Comparison of ENCODE assay signal across 11 cellular contexts in the genomic region with DNA sequence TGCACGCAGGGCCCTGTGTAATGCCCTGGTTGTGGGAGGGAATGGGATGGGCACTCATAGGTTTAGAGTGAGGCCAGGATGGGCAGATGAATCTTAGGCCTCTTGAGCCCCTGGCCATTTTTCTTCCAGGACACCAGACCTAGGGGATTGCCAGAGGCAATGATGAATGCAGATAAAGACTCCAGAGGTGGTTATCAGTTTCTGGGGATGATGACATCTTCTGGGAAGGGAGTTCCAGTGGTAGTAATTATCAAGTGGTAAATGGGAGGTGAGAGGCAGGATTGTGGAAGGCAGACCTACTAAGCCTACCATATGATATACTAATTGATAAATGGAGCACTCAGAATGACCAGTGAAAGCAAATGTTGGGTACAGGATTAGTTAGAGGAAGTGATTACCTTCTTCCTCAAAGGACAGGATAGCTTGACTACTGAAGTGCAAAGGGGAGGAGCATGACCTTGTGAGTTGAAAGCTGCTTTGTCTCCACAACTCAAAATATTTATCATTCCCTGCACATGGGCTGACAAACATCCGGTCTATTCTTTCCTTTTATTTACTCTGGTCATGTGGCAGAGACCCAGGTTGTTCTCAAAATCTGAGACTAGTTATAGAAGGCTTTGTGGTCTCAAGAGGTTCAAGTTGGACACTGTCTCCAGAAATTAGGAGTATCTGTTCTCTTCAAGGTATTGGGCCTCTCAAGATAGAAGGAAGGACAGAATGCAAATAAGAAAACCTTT. TPM values are rescaled to one million over a fixed set of nuclear protein-coding genes. Genes with fewer than 3 reads are reported as not detected.
A peak's percentile ranks its signal among the peaks of the same experiment; 100 is the strongest.
DNase-seq lines count a peak whose midpoint lies in the region; ATAC-seq and TF ChIP-seq lines count a peak whose summit lies in the region.
"Had no signal": no experiment of that assay in that cellular context is flagged by ENCODE, and none has a peak within 500 bp of the region (broad histone marks: within the 10 kb centered on the region; RNA-seq: fewer than 3 reads in every experiment).

No MANE protein-coding gene starts in this region.

- H4K20me1 ChIP-seq in OCI-LY7 (ENCODE audit: insufficient read depth, low read length), result no peaks in the 10 kb centered on the region

- peak overlapping the region; percentile 68; the same call in 1 of the 2 replicates for H2AFZ ChIP-seq in OCI-LY7 (ENCODE audit: low read length)

- H3K27ac Mint-ChIP-seq in CD14-positive monocyte, result peak overlapping the region in 2 of 7 donors; percentile 32 to 35

- no peaks in the 10 kb centered on the region for H3K36me3 ChIP-seq in OCI-LY7 (ENCODE audit: insufficient read depth, low read length)
- H3K36me3 ChIP-seq: left lung had no signal

- BruUV-seq in OCI-LY7 (replicated peaks; lab: Mats Ljungman, UMichigan), result no TSS peak

- peak; percentile 20 for ATAC-seq in GM21529 (IDR thresholded peaks at IDR 0.05; ENCODE audit: unreplicated experiment)
- ATAC-seq: left lung had no signal

- TF ChIP-seq CTCF in OCI-LY7 (conservative IDR thresholded peaks at IDR 0.05; ENCODE audit: low read length) (no peak), CD14-positive monocyte (IDR thresholded peaks at IDR 0.05) (no peak)

- no peaks in the 10 kb centered on the region for H3K36me3 Mint-ChIP-seq in CD14-positive monocyte

- H3K4me3 ChIP-seq in OCI-LY7 (ENCODE audit: low read depth, low read length, poor library complexity, severe bottlenecking), result no peak overlapping the region
- H3K4me3 ChIP-seq: left lung had no signal

- H3K9me3 ChIP-seq in OCI-LY7 (ENCODE audit: low read length), result no peaks in the 10 kb centered on the region
- H3K9me3 ChIP-seq: left lung had no signal

- H3K4me2 ChIP-seq in OCI-LY7 (ENCODE audit: low read length), result peak overlapping the region; percentile 46

- peaks cover 0 to 2% (median 1%) of the 10 kb centered on the region in 3 donors for H3K27me3 Mint-ChIP-seq in CD14-positive monocyte (ENCODE audit: low read depth in 3 of 3)

- peaks cover 0 to 2% (median 0%) of the 10 kb centered on the region in 7 donors for H3K9me3 Mint-ChIP-seq in CD14-positive monocyte

- H3K4me1 Mint-ChIP-seq in CD14-positive monocyte, result peaks cover 33% of the 10 kb centered on the region

- CTCF ChIA-PET in OCI-LY7 (lab: Charles Lee; ENCODE audit: unreplicated experiment), result no interaction called here

- H3K79me2 ChIP-seq in OCI-LY7 (ENCODE audit: insufficient read depth, low read depth, low read length), result no peaks in the 10 kb centered on the region

- intact Hi-C loops in OCI-LY7 (cut with micrococcal nuclease; ENCODE audit: unreplicated experiment) (no loop called here), CD14-positive monocyte (cut with micrococcal nuclease) (no loop called here), head of caudate nucleus (cut with DNase I) (no loop called here)

- no peaks in the 10 kb centered on the region for H3K9me2 ChIP-seq in OCI-LY7 (ENCODE audit: insufficient read depth, low read length)

- POLR2A ChIA-PET in OCI-LY7 (lab: Charles Lee), result interaction anchor here (0.6 kb wide), 2 partner anchors 34 to 36 kb away, joined by 3 to 5 read pairs; no protein-coding TSS in a partner anchor

- no peak overlapping the region for H3K4me3 Mint-ChIP-seq in CD14-positive monocyte

- DNase-seq in COR-L47 (lab: John Stamatoyannopoulos, UW) (peak; percentile 70), OCI-LY7 (ENCODE audit: low spot score) (peak; percentile 47), foreskin melanocyte (peak; percentile 55), CD14-positive monocyte (ENCODE audit: low spot score) (no peak), kidney glomerular epithelial cell (lab: John Stamatoyannopoulos, UW) (no peak), amygdala (lab: John Stamatoyannopoulos, UW) (no peak), head of caudate nucleus (no peak)
- DNase-seq: DND-41, left lung, NCI-H2107 had no signal

- no peak overlapping the region for H3K27ac ChIP-seq in OCI-LY7 (ENCODE audit: low read depth, low read length, poor library complexity, severe bottlenecking)

- H3K4me1 ChIP-seq in OCI-LY7 (ENCODE audit: insufficient read depth, low read length, poor library complexity, severe bottlenecking), result peaks cover 42% of the 10 kb centered on the region

RNA-seq across cellular contexts. Expression of gene MAPK6, which starts 10.2 kb away (rescaled TPM):
- total RNA-seq in OCI-LY7 (2014; rRNA removed; shearing (Covaris generic)), result 19.8 and 25.9 TPM in 2 replicates
- 49.7 and 51.1 TPM in 2 replicates for total RNA-seq in OCI-LY7 (2022)
- polyA plus RNA-seq in CD14-positive monocyte, result 10 to 100 TPM in 1 of 2 donors, 1 to 10 TPM in 1; 8.6 to 10.2 TPM

RNA-seq across cellular contexts. Expression of gene LEO1, which starts 37.3 kb away (rescaled TPM):
- total RNA-seq in OCI-LY7 (2014; rRNA removed; shearing (Covaris generic)), result 22.0 and 43.0 TPM in 2 replicates
- 27.8 and 34.4 TPM in 2 replicates for total RNA-seq in OCI-LY7 (2022)
- polyA plus RNA-seq in CD14-positive monocyte, result 1 to 10 TPM; 4.7 to 9.3 TPM

Comparison
In these comparisons a context has a peak if more than half of its experiments do, and no peak if none do; other contexts are left out.
1. DNase-seq: peak in COR-L47 (single experiment), OCI-LY7 (single experiment) and foreskin melanocyte (single experiment); none in CD14-positive monocyte (single experiment), kidney glomerular epithelial cell (single experiment), amygdala (0 of 56) and head of caudate nucleus (0 of 42).